Comparison of ENCODE assay signal across 8 cellular contexts in genomic region chr18:12702221-12703095, GRCh38. TPM values are rescaled to one million over a fixed set of nuclear protein-coding genes. Genes with fewer than 3 reads are reported as not detected.
DNase-seq lines count a peak whose midpoint lies in the region; ATAC-seq and TF ChIP-seq lines count a peak whose summit lies in the region.

Gene CEP76 (minus strand): TSS chr18:12702723. CDS start chr18:12702548, 175 bp downstream.
Gene PSMG2 (plus strand): TSS chr18:12703042. CDS start chr18:12703108, 66 bp downstream.

- WGBS in smooth muscle cell (ENCODE audit: low lambda C conversion rate), result 2% methylated on average over 86 of the region's 89 CpGs

- H3K36me3 ChIP-seq in A673 (ENCODE audit: insufficient read depth, low read length, poor library complexity, severe bottlenecking) (peaks cover 36% of the 10 kb centered on the region), WERI-Rb-1 (peaks cover 52% of the 10 kb centered on the region), smooth muscle cell (ENCODE audit: low read depth) (peaks cover 9% of the 10 kb centered on the region)

- TF ChIP-seq CTCF in A673 (conservative IDR thresholded peaks at IDR 0.05; ENCODE audit: low read depth, low read length) (no peak), WERI-Rb-1 (IDR thresholded peaks at IDR 0.05; ENCODE audit: low read depth, low read length) (no peak), smooth muscle cell (IDR thresholded peaks at IDR 0.05; ENCODE audit: borderline replicate concordance, insufficient read depth, poor library complexity, severe bottlenecking) (no peak)

- H2AFZ ChIP-seq in smooth muscle cell (ENCODE audit: low read depth), result peak within 1 kb of the TSS; percentile 93

- H3K9me3 ChIP-seq in A673 (ENCODE audit: low read depth, low read length, poor library complexity, severe bottlenecking) (no peaks in the 10 kb centered on the region), WERI-Rb-1 (ENCODE audit: severe bottlenecking) (no peaks in the 10 kb centered on the region), smooth muscle cell (replicated peaks; ENCODE audit: low read depth) (no peaks in the 10 kb centered on the region)

- POLR2A ChIA-PET in A673 (lab: Charles Lee; ENCODE audit: low non-redundant PET), result interaction anchor here (0.5 to 0.7 kb wide), 4 partner anchors 9 to 344 kb away, joined by 3 to 15 read pairs (median 5); no protein-coding TSS in a partner anchor

- H3K4me3 ChIP-seq in A673 (ENCODE audit: low read depth, low read length, poor library complexity, severe bottlenecking) (peak within 1 kb of the TSS; percentile 74), WERI-Rb-1 (ENCODE audit: low read depth, low read length) (peak within 1 kb of the TSS; percentile 99), smooth muscle cell (peak within 1 kb of the TSS; percentile 84)

- in situ Hi-C loops in T47D (cut with HindIII; ENCODE audit: low pct_unique_long_range_greater_than_20kb, low sequenced_read_pairs), result no loop called here

- peaks cover 21% of the 10 kb centered on the region for H3K4me1 ChIP-seq in A673 (ENCODE audit: insufficient read depth, low read length, poor library complexity, severe bottlenecking)
- H3K4me1 ChIP-seq in smooth muscle cell (ENCODE audit: low read depth), result peaks cover 20% of the 10 kb centered on the region

- H3K79me2 ChIP-seq in smooth muscle cell (ENCODE audit: low read depth), result peaks cover 56% of the 10 kb centered on the region

- BruUV-seq in A673 (replicated peaks; lab: Mats Ljungman, UMichigan), result no TSS peak

- peak within 1 kb of the TSS; percentile 99 for H3K9ac ChIP-seq in smooth muscle cell (ENCODE audit: low read depth)

- H3K27me3 ChIP-seq in A673 (replicated peaks; ENCODE audit: insufficient read depth, low read depth, low read length, poor library complexity), result no peaks in the 10 kb centered on the region
- no peaks in the 10 kb centered on the region for H3K27me3 ChIP-seq in WERI-Rb-1 (ENCODE audit: insufficient read depth, low read depth, severe bottlenecking)
- no peaks in the 10 kb centered on the region for H3K27me3 ChIP-seq in smooth muscle cell (ENCODE audit: low read depth)

- peaks cover 9% of the 10 kb centered on the region for H4K20me1 ChIP-seq in smooth muscle cell (ENCODE audit: low read depth)

- H3K27ac ChIP-seq in A673 (ENCODE audit: low read depth, low read length, poor library complexity, severe bottlenecking) (peak within 1 kb of the TSS; percentile 99), WERI-Rb-1 (peak within 1 kb of the TSS; percentile 99), smooth muscle cell (ENCODE audit: low read depth) (peak within 1 kb of the TSS; percentile 98)

- peak within 1 kb of the TSS; percentile 90 for H3K4me2 ChIP-seq in smooth muscle cell

- CTCF ChIA-PET in A673 (lab: Charles Lee), result no interaction called here

- intact Hi-C loops in A673 (cut with micrococcal nuclease; ENCODE audit: unreplicated experiment), result no loop called here

- H3F3A ChIP-seq in smooth muscle cell (ENCODE audit: low read depth), result no peaks in the 10 kb centered on the region

- DNase-seq in A673 (ENCODE audit: low spot score), result peak; percentile 93
- peak; percentile 86 for DNase-seq in NCI-H2227 treated with DMSO at 0.1 percent for 48 hours (lab: John Stamatoyannopoulos, UW)
- peak; percentile 90 for DNase-seq in WERI-Rb-1
- peak; percentile 78 to 89 for DNase-seq in T47D (ENCODE audit: low read depth in 1 of 2, low spot score in 1 of 2)
- peak; percentile 90 for DNase-seq in iPS-NIHi7 (ENCODE audit: extremely low spot score)
- DNase-seq in smooth muscle cell (lab: John Stamatoyannopoulos, UW; ENCODE audit: unreplicated experiment), result peak; percentile 82

- ATAC-seq in GM18861 (IDR thresholded peaks at IDR 0.05; ENCODE audit: unreplicated experiment), result peak; percentile 67
- ATAC-seq in HG03066 (IDR thresholded peaks at IDR 0.05; ENCODE audit: low read depth, unreplicated experiment), result peak; percentile 84

RNA-seq across cellular contexts. Expression of gene CEP76, which starts in this region (rescaled TPM):
- total RNA-seq in A673 (2021), result 20.5 and 22.3 TPM in 2 replicates
- 11.7 and 21.2 TPM in 2 replicates for total RNA-seq in smooth muscle cell
- polyA plus RNA-seq in smooth muscle cell, result 2.8 and 3.0 TPM in 2 replicates

RNA-seq across cellular contexts. Expression of gene PSMG2, which starts in this region (rescaled TPM):
- total RNA-seq in A673 (2021) (74.0 and 74.4 TPM in 2 replicates), smooth muscle cell (80.1 and 80.4 TPM in 2 replicates)
- polyA plus RNA-seq in smooth muscle cell, result 67.0 and 71.3 TPM in 2 replicates

Comparison
In these comparisons a context has a peak if more than half of its experiments do, and no peak if none do; other contexts are left out.
1. Peak in every context shown above with its lines: DNase-seq, ATAC-seq, H3K4me3 ChIP-seq and H3K27ac ChIP-seq.